Comparison of ENCODE assay signal across 17 cellular contexts in the genomic region with DNA sequence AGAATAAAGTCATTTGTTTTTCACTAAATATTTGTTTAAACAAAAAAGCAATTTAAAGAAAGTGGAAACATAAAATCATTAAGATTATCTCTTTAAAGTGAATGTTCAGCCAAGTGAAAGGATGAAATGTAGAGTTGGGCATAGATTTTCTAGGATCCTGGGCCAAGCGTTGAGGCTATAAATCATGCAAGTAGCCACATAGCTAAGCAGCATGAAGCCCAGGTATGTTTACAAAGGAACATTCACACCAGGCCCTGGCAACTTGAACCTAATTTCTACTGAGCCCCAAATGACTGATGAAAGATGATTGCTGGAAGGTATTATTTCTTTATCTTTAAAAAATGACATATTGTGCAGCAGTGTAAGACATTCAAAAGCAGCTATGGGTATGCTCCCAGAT.
DNase-seq lines count a peak whose midpoint lies in the region; ATAC-seq and TF ChIP-seq lines count a peak whose summit lies in the region.
"Had no signal": no experiment of that assay in that cellular context is flagged by ENCODE, and none has a peak within 500 bp of the region (broad histone marks: within the 10 kb centered on the region; RNA-seq: fewer than 3 reads in every experiment).

No MANE protein-coding gene starts in this region.

- H3K27ac Mint-ChIP-seq in GM23338 (no peak overlapping the region), memory B cell (peak overlapping the region; percentile 20), progenitor cell of endocrine pancreas (peak overlapping the region; percentile 80)
- H3K27ac Mint-ChIP-seq in activated T-helper 1 cell treated with anti-CD3 and anti-CD28 coated beads, Interleukin-12 subunit alpha, Interleukin-12 subunit beta, Interleukin-2, Interleukin-4 antibody, amounts not matched to agents 30 ng/mL and 10 ng/mL and 1 ng/mL, durations not matched to agents 14 hours and 24 hours and 36 hours = no peak overlapping the region
- H3K27ac Mint-ChIP-seq: CD4-positive, alpha-beta T cell had no signal

- H3K36me3 ChIP-seq in GM23338 (ENCODE audit: insufficient read depth) = no peaks in the 10 kb centered on the region

- no peaks in the 10 kb centered on the region for H3F3A ChIP-seq in GM23338 (replicated peaks; ENCODE audit: low read depth)

- no peak overlapping the region for H3K4me2 ChIP-seq in GM23338
- H3K4me2 ChIP-seq: A549 had no signal

- no peaks in the 10 kb centered on the region for H3K27me3 Mint-ChIP-seq in GM23338 (ENCODE audit: insufficient read depth, low read depth, poor library complexity)
- H3K27me3 Mint-ChIP-seq in memory B cell = no peaks in the 10 kb centered on the region
- H3K27me3 Mint-ChIP-seq in progenitor cell of endocrine pancreas = no peaks in the 10 kb centered on the region
- no peaks in the 10 kb centered on the region for H3K27me3 Mint-ChIP-seq in activated T-helper 1 cell treated with anti-CD3 and anti-CD28 coated beads, Interleukin-12 subunit alpha, Interleukin-12 subunit beta, Interleukin-2, Interleukin-4 antibody, amounts not matched to agents 30 ng/mL and 10 ng/mL and 1 ng/mL, durations not matched to agents 14 hours and 24 hours and 36 hours (ENCODE audit: insufficient read depth)
- H3K27me3 Mint-ChIP-seq: CD4-positive, alpha-beta T cell had no signal

- no peaks in the 10 kb centered on the region for H3K9me3 Mint-ChIP-seq in GM23338
- peaks cover 3% of the 10 kb centered on the region for H3K9me3 Mint-ChIP-seq in memory B cell
- peaks cover 2% of the 10 kb centered on the region for H3K9me3 Mint-ChIP-seq in progenitor cell of endocrine pancreas (ENCODE audit: low read depth)
- peaks cover 6% of the 10 kb centered on the region for H3K9me3 Mint-ChIP-seq in activated T-helper 1 cell treated with anti-CD3 and anti-CD28 coated beads, Interleukin-12 subunit alpha, Interleukin-12 subunit beta, Interleukin-2, Interleukin-4 antibody, amounts not matched to agents 30 ng/mL and 10 ng/mL and 1 ng/mL, durations not matched to agents 14 hours and 24 hours and 36 hours
- H3K9me3 Mint-ChIP-seq: H9 had no signal

- TF ChIP-seq CTCF in GM23338 (conservative IDR thresholded peaks at IDR 0.05; ENCODE audit: low read depth in 2 of 2) (no peak), progenitor cell of endocrine pancreas (IDR thresholded peaks at IDR 0.05; ENCODE audit: unreplicated experiment) (no peak)

- H3K4me3 Mint-ChIP-seq in GM23338 = no peak overlapping the region
- no peak overlapping the region for H3K4me3 Mint-ChIP-seq in memory B cell
- no peak overlapping the region for H3K4me3 Mint-ChIP-seq in progenitor cell of endocrine pancreas (ENCODE audit: low read depth)
- no peak overlapping the region for H3K4me3 Mint-ChIP-seq in activated T-helper 1 cell treated with anti-CD3 and anti-CD28 coated beads, Interleukin-12 subunit alpha, Interleukin-12 subunit beta, Interleukin-2, Interleukin-4 antibody, amounts not matched to agents 30 ng/mL and 10 ng/mL and 1 ng/mL, durations not matched to agents 14 hours and 24 hours and 36 hours
- H3K4me3 Mint-ChIP-seq: CD4-positive, alpha-beta T cell; H9 had no signal

- no peaks in the 10 kb centered on the region for H4K20me1 ChIP-seq in GM23338 (replicated peaks; ENCODE audit: insufficient read depth)

- no peak for DNase-seq in GM23338 (ENCODE audit: low spot score)
- peak; percentile 91 for DNase-seq in NCI-H69 (lab: John Stamatoyannopoulos, UW)
- DNase-seq in memory B cell (ENCODE audit: low spot score in 2 of 2) = no peak
- no peak for DNase-seq in progenitor cell of endocrine pancreas (ENCODE audit: low spot score, unreplicated experiment)
- no peak for DNase-seq in cardiac septum (ENCODE audit: low spot score)
- no peak for DNase-seq in activated T-helper 1 cell treated with anti-CD3 and anti-CD28 coated beads, Interleukin-12 subunit alpha, Interleukin-12 subunit beta, Interleukin-2, Interleukin-4 antibody, amounts not matched to agents 30 ng/mL and 10 ng/mL and 1 ng/mL, durations not matched to agents 14 hours and 24 hours and 36 hours (ENCODE audit: low spot score)
- DNase-seq: AML-193; Caco-2; CD4-positive, alpha-beta T cell; DMS153; DMS79; GDM1; GOT3; H9 had no signal

- H3K79me2 ChIP-seq in GM23338 (replicated peaks; ENCODE audit: insufficient read depth) = no peaks in the 10 kb centered on the region

- H3K9me2 ChIP-seq in GM23338 (ENCODE audit: insufficient read depth) = no peaks in the 10 kb centered on the region

- ATAC-seq in GM23338 (peak; percentile 32; the same call in 1 of the 3 replicates), memory B cell (ENCODE audit: low read depth) (no peak), HG02885 (IDR thresholded peaks at IDR 0.05; ENCODE audit: poor library complexity, unreplicated experiment) (no peak)
- ATAC-seq: A549 had no signal

- no peaks in the 10 kb centered on the region for H3K27me3 ChIP-seq in GM23338 (ENCODE audit: insufficient read depth)

- peaks cover 3% of the 10 kb centered on the region; the same call in 2 of the 3 replicates for H3K4me1 Mint-ChIP-seq in GM23338
- peaks cover 6% of the 10 kb centered on the region for H3K4me1 Mint-ChIP-seq in memory B cell
- peaks cover 18% of the 10 kb centered on the region for H3K4me1 Mint-ChIP-seq in progenitor cell of endocrine pancreas (ENCODE audit: low read depth)
- no peaks in the 10 kb centered on the region for H3K4me1 Mint-ChIP-seq in activated T-helper 1 cell treated with anti-CD3 and anti-CD28 coated beads, Interleukin-12 subunit alpha, Interleukin-12 subunit beta, Interleukin-2, Interleukin-4 antibody, amounts not matched to agents 30 ng/mL and 10 ng/mL and 1 ng/mL, durations not matched to agents 14 hours and 24 hours and 36 hours (ENCODE audit: low read depth)

- no peaks in the 10 kb centered on the region for H3K36me3 Mint-ChIP-seq in GM23338 (ENCODE audit: low read depth)
- no peaks in the 10 kb centered on the region for H3K36me3 Mint-ChIP-seq in memory B cell
- peaks cover 1% of the 10 kb centered on the region for H3K36me3 Mint-ChIP-seq in progenitor cell of endocrine pancreas (ENCODE audit: insufficient read depth)
- no peaks in the 10 kb centered on the region for H3K36me3 Mint-ChIP-seq in activated T-helper 1 cell treated with anti-CD3 and anti-CD28 coated beads, Interleukin-12 subunit alpha, Interleukin-12 subunit beta, Interleukin-2, Interleukin-4 antibody, amounts not matched to agents 30 ng/mL and 10 ng/mL and 1 ng/mL, durations not matched to agents 14 hours and 24 hours and 36 hours (ENCODE audit: low read depth)

- no peak overlapping the region for H3K27ac ChIP-seq in GM23338 (ENCODE audit: low read depth)
- H3K27ac ChIP-seq: A549, C4-2B had no signal

- H3K4me1 ChIP-seq in GM23338 (ENCODE audit: insufficient read depth) = 0 out of 2 replicates have a peak, but pooled peaks cover 5% of the 10 kb centered on the region
- H3K4me1 ChIP-seq: A549, Caco-2 had no signal

- no peak overlapping the region for H3K4me3 ChIP-seq in GM23338
- H3K4me3 ChIP-seq: A549 had no signal

- intact Hi-C loops in cardiac septum (cut with DNase I) = no loop called here
- intact Hi-C loops in activated T-helper 1 cell treated with anti-CD3 and anti-CD28 coated beads, Interleukin-12 subunit alpha, Interleukin-12 subunit beta, Interleukin-2, Interleukin-4 antibody, amounts not matched to agents 30 ng/mL and 10 ng/mL and 1 ng/mL, durations not matched to agents 14 hours and 24 hours and 36 hours (cut with micrococcal nuclease) = no loop called here

- H2AFZ ChIP-seq in GM23338 = no peak overlapping the region; the same call in 1 of the 2 replicates

TF ChIP-seq in GM23338, 12 proteins besides CTCF, POLR2A, EP300 and RAD21:
- TF ChIP-seq ZNF331 (CRISPR knock-in tag; IDR thresholded peaks at IDR 0.05; ENCODE audit: low read depth) (no peak), STAT1 (IDR thresholded peaks at IDR 0.05; ENCODE audit: unreplicated experiment) (no peak)
- TF ChIP-seq, protein P1, sequence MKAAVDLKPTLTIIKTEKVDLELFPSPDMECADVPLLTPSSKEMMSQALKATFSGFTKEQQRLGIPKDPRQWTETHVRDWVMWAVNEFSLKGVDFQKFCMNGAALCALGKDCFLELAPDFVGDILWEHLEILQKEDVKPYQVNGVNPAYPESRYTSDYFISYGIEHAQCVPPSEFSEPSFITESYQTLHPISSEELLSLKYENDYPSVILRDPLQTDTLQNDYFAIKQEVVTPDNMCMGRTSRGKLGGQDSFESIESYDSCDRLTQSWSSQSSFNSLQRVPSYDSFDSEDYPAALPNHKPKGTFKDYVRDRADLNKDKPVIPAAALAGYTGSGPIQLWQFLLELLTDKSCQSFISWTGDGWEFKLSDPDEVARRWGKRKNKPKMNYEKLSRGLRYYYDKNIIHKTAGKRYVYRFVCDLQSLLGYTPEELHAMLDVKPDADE (IDR thresholded peaks at IDR 0.05) = no peak
- TF ChIP-seq, protein P2, sequence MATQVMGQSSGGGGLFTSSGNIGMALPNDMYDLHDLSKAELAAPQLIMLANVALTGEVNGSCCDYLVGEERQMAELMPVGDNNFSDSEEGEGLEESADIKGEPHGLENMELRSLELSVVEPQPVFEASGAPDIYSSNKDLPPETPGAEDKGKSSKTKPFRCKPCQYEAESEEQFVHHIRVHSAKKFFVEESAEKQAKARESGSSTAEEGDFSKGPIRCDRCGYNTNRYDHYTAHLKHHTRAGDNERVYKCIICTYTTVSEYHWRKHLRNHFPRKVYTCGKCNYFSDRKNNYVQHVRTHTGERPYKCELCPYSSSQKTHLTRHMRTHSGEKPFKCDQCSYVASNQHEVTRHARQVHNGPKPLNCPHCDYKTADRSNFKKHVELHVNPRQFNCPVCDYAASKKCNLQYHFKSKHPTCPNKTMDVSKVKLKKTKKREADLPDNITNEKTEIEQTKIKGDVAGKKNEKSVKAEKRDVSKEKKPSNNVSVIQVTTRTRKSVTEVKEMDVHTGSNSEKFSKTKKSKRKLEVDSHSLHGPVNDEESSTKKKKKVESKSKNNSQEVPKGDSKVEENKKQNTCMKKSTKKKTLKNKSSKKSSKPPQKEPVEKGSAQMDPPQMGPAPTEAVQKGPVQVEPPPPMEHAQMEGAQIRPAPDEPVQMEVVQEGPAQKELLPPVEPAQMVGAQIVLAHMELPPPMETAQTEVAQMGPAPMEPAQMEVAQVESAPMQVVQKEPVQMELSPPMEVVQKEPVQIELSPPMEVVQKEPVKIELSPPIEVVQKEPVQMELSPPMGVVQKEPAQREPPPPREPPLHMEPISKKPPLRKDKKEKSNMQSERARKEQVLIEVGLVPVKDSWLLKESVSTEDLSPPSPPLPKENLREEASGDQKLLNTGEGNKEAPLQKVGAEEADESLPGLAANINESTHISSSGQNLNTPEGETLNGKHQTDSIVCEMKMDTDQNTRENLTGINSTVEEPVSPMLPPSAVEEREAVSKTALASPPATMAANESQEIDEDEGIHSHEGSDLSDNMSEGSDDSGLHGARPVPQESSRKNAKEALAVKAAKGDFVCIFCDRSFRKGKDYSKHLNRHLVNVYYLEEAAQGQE (IDR thresholded peaks at IDR 0.05; ENCODE audit: unreplicated experiment) = no peak
TF ChIP-seq in GM23338: peak in this region for 0.

Comparison
In these comparisons a context has a peak if more than half of its experiments do, and no peak if none do; other contexts are left out.
1. H3K27ac Mint-ChIP-seq: peak in memory B cell (single experiment) and progenitor cell of endocrine pancreas (single experiment); none in GM23338 (single experiment) and activated T-helper 1 cell treated with anti-CD3 and anti-CD28 coated beads, Interleukin-12 subunit alpha, Interleukin-12 subunit beta, Interleukin-2, Interleukin-4 antibody, amounts not matched to agents 30 ng/mL and 10 ng/mL and 1 ng/mL, durations not matched to agents 14 hours and 24 hours and 36 hours (single experiment).